Comparison of ENCODE assay signal across 11 cellular contexts in genomic region chr19:46297700-46298476, GRCh38. TPM values are rescaled to one million over a fixed set of nuclear protein-coding genes. Genes with fewer than 3 reads are reported as not detected.
DNase-seq lines count a peak whose midpoint lies in the region; ATAC-seq and TF ChIP-seq lines count a peak whose summit lies in the region.
"Had no signal": no experiment of that assay in that cellular context is flagged by ENCODE, and none has a peak within 500 bp of the region (broad histone marks: within the 10 kb centered on the region; RNA-seq: fewer than 3 reads in every experiment).

No MANE protein-coding gene starts in this region.

- no peak overlapping the region; the same call in 1 of the 2 replicates for H3K4me3 ChIP-seq in BE2C (ENCODE audit: low read depth, low read length)
- peak overlapping the region in 2 of 4 donors; percentile 26 to 57 for H3K4me3 ChIP-seq in adrenal gland
- peak overlapping the region; percentile 45 to 72 (median 60) for H3K4me3 ChIP-seq in heart right ventricle

- H3K27ac Mint-ChIP-seq in osteocyte (ENCODE audit: unreplicated experiment) = peak overlapping the region; percentile 96
- no peak overlapping the region for H3K27ac Mint-ChIP-seq in stimulated activated naive B cell treated with anti-CD40 and anti-IgM and Interleukin-4, amounts not matched to agents 10 μg/mL and 1 μg/mL and 100 μg/mL, for 72 hours
- H3K27ac Mint-ChIP-seq in activated CD4-positive, alpha-beta memory T cell treated with anti-CD3 and anti-CD28 coated beads for 36 hours = no peak overlapping the region
- H3K27ac Mint-ChIP-seq: CD8-positive, alpha-beta memory T cell; naive B cell had no signal

- H3K36me3 Mint-ChIP-seq in osteocyte (ENCODE audit: unreplicated experiment) = no peaks in the 10 kb centered on the region
- H3K36me3 Mint-ChIP-seq in stimulated activated naive B cell treated with anti-CD40 and anti-IgM and Interleukin-4, amounts not matched to agents 10 μg/mL and 1 μg/mL and 100 μg/mL, for 72 hours = no peaks in the 10 kb centered on the region
- H3K36me3 Mint-ChIP-seq in activated CD4-positive, alpha-beta memory T cell treated with anti-CD3 and anti-CD28 coated beads for 36 hours = peaks cover 2% of the 10 kb centered on the region

- no peaks in the 10 kb centered on the region for H3K27me3 Mint-ChIP-seq in osteocyte (ENCODE audit: unreplicated experiment)
- peaks cover 45 to 64% of the 10 kb centered on the region in 2 donors for H3K27me3 Mint-ChIP-seq in stimulated activated naive B cell treated with anti-CD40 and anti-IgM and Interleukin-4, amounts not matched to agents 10 μg/mL and 1 μg/mL and 100 μg/mL, for 72 hours
- H3K27me3 Mint-ChIP-seq in activated CD4-positive, alpha-beta memory T cell treated with anti-CD3 and anti-CD28 coated beads for 36 hours = peaks cover 26% of the 10 kb centered on the region

- peak; percentile 39 for DNase-seq in BE2C
- DNase-seq in adrenal gland = peak; percentile 33 to 78 (median 53)
- peak; percentile 85 to 89 for DNase-seq in heart right ventricle
- no peak for DNase-seq in osteocyte (ENCODE audit: extremely low spot score, unreplicated experiment)
- DNase-seq in COLO668 (lab: John Stamatoyannopoulos, UW; ENCODE audit: unreplicated experiment) = no peak
- DNase-seq in stimulated activated naive B cell treated with anti-CD40 and anti-IgM and Interleukin-4, amounts not matched to agents 10 μg/mL and 1 μg/mL and 100 μg/mL, for 72 hours = no peak
- no peak for DNase-seq in GF-D8 (lab: John Stamatoyannopoulos, UW)
- DNase-seq in activated CD4-positive, alpha-beta memory T cell treated with anti-CD3 and anti-CD28 coated beads for 36 hours = no peak
- DNase-seq: CD8-positive, alpha-beta memory T cell; naive B cell; NCI-H446 treated with DMSO at 0.1 percent for 48 hours had no signal

- WGBS in adrenal gland, 4 donors = 21 to 45% (median 34%) methylated on average over 10 to 19 of the region's 19 CpGs
- WGBS in heart right ventricle, 2 donors = 9 to 16% methylated on average over 18 to 19 of the region's 19 CpGs

- H3K27ac ChIP-seq in adrenal gland (peak overlapping the region in 4 of 5 donors; percentile 62 to 93 (median 83)), heart right ventricle (peak overlapping the region; percentile 87 to 99 (median 96))

- peak; percentile 46 to 79 (median 68) for ATAC-seq in heart right ventricle
- ATAC-seq in stimulated activated naive B cell treated with anti-CD40 and anti-IgM and Interleukin-4, amounts not matched to agents 10 μg/mL and 1 μg/mL and 100 μg/mL, for 72 hours (replicated peaks) = no peak

- H3K27me3 ChIP-seq in BE2C (no peaks in the 10 kb centered on the region; the same call in 1 of the 2 replicates), adrenal gland (no peaks in the 10 kb centered on the region), heart right ventricle (peaks cover 0 to 18% (median 0%) of the 10 kb centered on the region in 7 donors)

- no peaks in the 10 kb centered on the region for H3K9me3 Mint-ChIP-seq in osteocyte (ENCODE audit: unreplicated experiment)
- peaks cover 0 to 3% of the 10 kb centered on the region in 2 donors for H3K9me3 Mint-ChIP-seq in stimulated activated naive B cell treated with anti-CD40 and anti-IgM and Interleukin-4, amounts not matched to agents 10 μg/mL and 1 μg/mL and 100 μg/mL, for 72 hours
- H3K9me3 Mint-ChIP-seq in activated CD4-positive, alpha-beta memory T cell treated with anti-CD3 and anti-CD28 coated beads for 36 hours = no peaks in the 10 kb centered on the region

- no peaks in the 10 kb centered on the region for H3K36me3 ChIP-seq in BE2C
- H3K36me3 ChIP-seq in adrenal gland (replicated peaks in 1 of 2) = no peaks in the 10 kb centered on the region
- no peaks in the 10 kb centered on the region for H3K36me3 ChIP-seq in heart right ventricle

- POLR2A ChIA-PET in activated CD4-positive, alpha-beta memory T cell treated with anti-CD3 and anti-CD28 coated beads for 36 hours (lab: Charles Lee) = no interaction called here

- TF ChIP-seq CTCF in BE2C (IDR thresholded peaks at IDR 0.05; ENCODE audit: low read depth, low read length) = no peak
- TF ChIP-seq CTCF in adrenal gland (IDR thresholded peaks at IDR 0.05) = peak in 1 of 6 experiments; percentile 1
- peak; percentile 10 to 60 (median 54) for TF ChIP-seq CTCF in heart right ventricle (IDR thresholded peaks at IDR 0.05)
- peak; percentile 31 for TF ChIP-seq CTCF in osteocyte (IDR thresholded peaks at IDR 0.05)

- TF ChIP-seq POLR2A in adrenal gland (IDR thresholded peaks at IDR 0.05) = no peak

- H3K4me1 ChIP-seq in BE2C = peaks cover 25% of the 10 kb centered on the region
- peaks cover 34 to 56% of the 10 kb centered on the region in 2 donors for H3K4me1 ChIP-seq in adrenal gland (replicated peaks in 1 of 2)
- peaks cover 17 to 65% (median 46%) of the 10 kb centered on the region in 9 donors for H3K4me1 ChIP-seq in heart right ventricle

- intact Hi-C loops in adrenal gland (cut with DNase I) = no loop called here
- intact Hi-C loops in heart right ventricle (cut with DNase I) = loop anchor here in 2 of 10 donors (1.0 to 5.0 kb wide), 3 partner anchors 11 to 79 kb away; no protein-coding TSS in a partner anchor
- intact Hi-C loops in activated CD4-positive, alpha-beta memory T cell treated with anti-CD3 and anti-CD28 coated beads for 36 hours (cut with micrococcal nuclease) = no loop called here

- H3K4me3 Mint-ChIP-seq in osteocyte (ENCODE audit: unreplicated experiment) = peak overlapping the region; percentile 78
- no peak overlapping the region for H3K4me3 Mint-ChIP-seq in stimulated activated naive B cell treated with anti-CD40 and anti-IgM and Interleukin-4, amounts not matched to agents 10 μg/mL and 1 μg/mL and 100 μg/mL, for 72 hours
- no peak overlapping the region for H3K4me3 Mint-ChIP-seq in activated CD4-positive, alpha-beta memory T cell treated with anti-CD3 and anti-CD28 coated beads for 36 hours
- H3K4me3 Mint-ChIP-seq: CD8-positive, alpha-beta memory T cell; naive B cell had no signal

- no peaks in the 10 kb centered on the region for H3K9me3 ChIP-seq in BE2C
- H3K9me3 ChIP-seq in adrenal gland (replicated peaks in 1 of 3) = no peaks in the 10 kb centered on the region
- no peaks in the 10 kb centered on the region for H3K9me3 ChIP-seq in heart right ventricle

- CTCF ChIA-PET in activated CD4-positive, alpha-beta memory T cell treated with anti-CD3 and anti-CD28 coated beads for 36 hours (lab: Charles Lee) = no interaction called here

- H3K4me1 Mint-ChIP-seq in osteocyte (ENCODE audit: unreplicated experiment) = peaks cover 53% of the 10 kb centered on the region
- H3K4me1 Mint-ChIP-seq in stimulated activated naive B cell treated with anti-CD40 and anti-IgM and Interleukin-4, amounts not matched to agents 10 μg/mL and 1 μg/mL and 100 μg/mL, for 72 hours = peaks cover 2 to 14% of the 10 kb centered on the region in 2 donors
- peaks cover 3% of the 10 kb centered on the region for H3K4me1 Mint-ChIP-seq in activated CD4-positive, alpha-beta memory T cell treated with anti-CD3 and anti-CD28 coated beads for 36 hours (ENCODE audit: low read depth)
- H3K4me1 Mint-ChIP-seq: CD8-positive, alpha-beta memory T cell had no signal

RNA-seq across cellular contexts. Expression of gene HIF3A, which starts 1.0 kb away (rescaled TPM):
- 0.83 TPM for polyA plus RNA-seq in BE2C (2012; ENCODE audit: insufficient read depth, insufficient read length, low read depth)
- total RNA-seq in adrenal gland (10 to 100 TPM in 7 of 8 donors, 1 to 10 TPM in 1; 4.4 to 67.0 (median 24.0) TPM), heart right ventricle (100 to 1,000 TPM in 1 of 10 donors, 10 to 100 TPM in 9; 22.7 to 141 (median 46.4) TPM), osteocyte (77.5 and 101 TPM in 2 replicates)
- polyA plus RNA-seq in adrenal gland (10 to 100 TPM in 2 of 3 donors, 1 to 10 TPM in 1; 2.7 to 69.0 (median 17.2) TPM), heart right ventricle (100 to 1,000 TPM in 1 of 2 donors, 10 to 100 TPM in 1; 49.3 to 204 TPM)
- not detected for total RNA-seq in activated CD4-positive, alpha-beta memory T cell treated with anti-CD3 and anti-CD28 coated beads for 36 hours
- total RNA-seq: CD8-positive, alpha-beta memory T cell had no signal
- polyA plus RNA-seq: CD8-positive, alpha-beta memory T cell had no signal

RNA-seq across cellular contexts. Expression of gene PPP5C, which starts 49.0 kb away (rescaled TPM):
- polyA plus RNA-seq in BE2C (2012; ENCODE audit: insufficient read depth, insufficient read length, low read depth) = 119 TPM
- total RNA-seq in adrenal gland (10 to 100 TPM; 56.3 to 97.6 (median 74.4) TPM), heart right ventricle (10 to 100 TPM; 69.9 to 89.5 (median 76.5) TPM), osteocyte (79.5 and 86.0 TPM in 2 replicates)
- polyA plus RNA-seq in adrenal gland (100 to 1,000 TPM in 1 of 3 donors, 10 to 100 TPM in 2; 42.3 to 135 (median 75.4) TPM), heart right ventricle (10 to 100 TPM; 51.6 to 80.3 TPM)
- 10 to 100 TPM; 76.9 to 82.5 TPM for total RNA-seq in activated CD4-positive, alpha-beta memory T cell treated with anti-CD3 and anti-CD28 coated beads for 36 hours

Comparison
In these comparisons a context has a peak if more than half of its experiments do, and no peak if none do; other contexts are left out.
1. DNase-seq: peak in BE2C (single experiment), adrenal gland (7 of 7) and heart right ventricle (2 of 2); none in osteocyte (single experiment), COLO668 (single experiment), stimulated activated naive B cell treated with anti-CD40 and anti-IgM and Interleukin-4, amounts not matched to agents 10 μg/mL and 1 μg/mL and 100 μg/mL, for 72 hours (single experiment), GF-D8 (single experiment) and activated CD4-positive, alpha-beta memory T cell treated with anti-CD3 and anti-CD28 coated beads for 36 hours (single experiment).
2. ATAC-seq: peak in heart right ventricle (8 of 8); none in stimulated activated naive B cell treated with anti-CD40 and anti-IgM and Interleukin-4, amounts not matched to agents 10 μg/mL and 1 μg/mL and 100 μg/mL, for 72 hours (0 of 2).
3. RNA of gene HIF3A, which starts 1.0 kb away (total RNA-seq): 77.5 to 101 TPM in osteocyte, 22.7 to 141 TPM in heart right ventricle and 4.4 to 67.0 TPM in adrenal gland; not detected in activated CD4-positive, alpha-beta memory T cell treated with anti-CD3 and anti-CD28 coated beads for 36 hours; every median in the first group is over 4 times any median in the second.